ENCODE assay signal across 10 cellular contexts in the genomic region with DNA sequence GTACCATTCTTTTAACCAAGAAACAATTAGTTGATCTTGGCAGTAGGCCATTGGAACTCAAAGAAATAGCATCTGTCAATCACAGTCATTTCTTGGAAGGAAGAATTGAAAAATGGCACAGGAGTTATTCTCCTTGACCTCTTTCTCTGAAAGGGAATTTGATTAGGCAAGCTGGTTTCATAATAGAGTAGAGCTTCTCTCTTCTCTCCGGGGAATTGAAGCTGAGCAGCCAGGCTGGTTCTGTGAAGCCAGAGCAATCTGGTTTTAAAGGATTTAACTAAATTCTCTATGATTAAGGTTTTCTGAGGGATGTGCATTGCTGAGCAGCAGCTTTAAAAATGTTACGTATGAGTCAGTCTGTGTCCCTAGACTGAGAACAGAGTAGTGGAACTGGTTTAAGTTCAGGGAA.
DNase-seq lines count a peak whose midpoint lies in the region; ATAC-seq and TF ChIP-seq lines count a peak whose summit lies in the region.
"Had no signal": no experiment of that assay in that cellular context is flagged by ENCODE, and none has a peak within 500 bp of the region (broad histone marks: within the 10 kb centered on the region; RNA-seq: fewer than 3 reads in every experiment).

No MANE protein-coding gene starts in this region.

- H3K27ac ChIP-seq in neuronal stem cell (replicated peaks; ENCODE audit: low read length): peak overlapping the region; percentile 26

- no peak overlapping the region for H3K14ac ChIP-seq in neuronal stem cell (ENCODE audit: low read length)

- ATAC-seq in GM21619 (IDR thresholded peaks at IDR 0.05; ENCODE audit: unreplicated experiment): no peak

- H3K4me1 ChIP-seq in neuronal stem cell (ENCODE audit: control insufficient read depth in 2 of 2, insufficient read depth in 1 of 2, low read depth in 1 of 2, low read length in 2 of 2): peaks cover 5 to 31% of the 10 kb centered on the region in 2 donors

- H3K27ac Mint-ChIP-seq in type B pancreatic cell: no peak overlapping the region

- H4K91ac ChIP-seq in neuronal stem cell (ENCODE audit: low read depth, low read length, poor library complexity): no peak overlapping the region

- H3K9me3 ChIP-seq in neuronal stem cell (replicated peaks in 1 of 2; ENCODE audit: control insufficient read depth in 2 of 2, insufficient read depth in 1 of 2, low read depth in 1 of 2, low read length in 2 of 2): peaks cover 0 to 1% of the 10 kb centered on the region in 2 donors

- H3K4ac ChIP-seq in neuronal stem cell (ENCODE audit: low read length): no peak overlapping the region

- H3K23ac ChIP-seq in neuronal stem cell (ENCODE audit: low read depth, low read length, poor library complexity): no peak overlapping the region

- H3K27me3 ChIP-seq in neuronal stem cell (ENCODE audit: control insufficient read depth in 3 of 3, insufficient read depth in 3 of 3, low read depth in 1 of 3, low read length in 3 of 3): no peaks in the 10 kb centered on the region

- H3K4me1 Mint-ChIP-seq in type B pancreatic cell (ENCODE audit: unreplicated experiment): peaks cover 9% of the 10 kb centered on the region

- no peak overlapping the region for H3K9ac ChIP-seq in neuronal stem cell (ENCODE audit: low read depth, low read length, poor library complexity)

- H3K4me3 ChIP-seq in epithelial cell of proximal tubule (ENCODE audit: low read depth, low read length) (no peak overlapping the region), neuronal stem cell (ENCODE audit: low read length in 2 of 2) (no peak overlapping the region)

- peaks cover 7% of the 10 kb centered on the region for H3K27me3 Mint-ChIP-seq in type B pancreatic cell

- H3K4me3 Mint-ChIP-seq in type B pancreatic cell: no peak overlapping the region

- H4K8ac ChIP-seq in neuronal stem cell (ENCODE audit: low read depth, low read length): no peak overlapping the region

- no CpG with 5 or more reads among the region's 2 CpGs for WGBS in neuronal stem cell (ENCODE audit: extremely low coverage in 2 of 2, insufficient read length in 2 of 2, insufficient replicate concordance in 1 of 2), 2 donors

- no peaks in the 10 kb centered on the region for H3K9me3 Mint-ChIP-seq in type B pancreatic cell

- no peak overlapping the region for H2AFZ ChIP-seq in neuronal stem cell (ENCODE audit: low read length)

- TF ChIP-seq CTCF in epithelial cell of proximal tubule (conservative IDR thresholded peaks at IDR 0.05; ENCODE audit: low read depth, low read length) (no peak), type B pancreatic cell (conservative IDR thresholded peaks at IDR 0.05) (no peak)

- H3K36me3 Mint-ChIP-seq in type B pancreatic cell: peaks cover 3% of the 10 kb centered on the region

- H3K79me1 ChIP-seq in neuronal stem cell (ENCODE audit: low read depth, low read length): peaks cover under 1% of the 10 kb centered on the region

- DNase-seq in EH (ENCODE audit: low read depth) (peak; percentile 28), NCI-H69 (lab: John Stamatoyannopoulos, UW) (peak; percentile 35), epithelial cell of proximal tubule (ENCODE audit: low read depth) (peak; percentile 52), neuronal stem cell (ENCODE audit: low spot score) (no peak), type B pancreatic cell (ENCODE audit: extremely low spot score, unreplicated experiment) (no peak), H4 (ENCODE audit: low spot score) (no peak), NCI-H2081 (lab: John Stamatoyannopoulos, UW) (no peak)
- DNase-seq: activated CD8-positive, alpha-beta memory T cell treated with anti-CD3 and anti-CD28 coated beads for 24 hours; Karpas-422 had no signal

- peaks cover 0 to 3% of the 10 kb centered on the region in 2 donors for H3K36me3 ChIP-seq in neuronal stem cell (replicated peaks in 1 of 2; ENCODE audit: control insufficient read depth in 2 of 2, insufficient read depth in 2 of 2, low read length in 2 of 2)

- H2BK15ac ChIP-seq in neuronal stem cell (ENCODE audit: low read length): no peak overlapping the region

- no peak overlapping the region for H2BK12ac ChIP-seq in neuronal stem cell (ENCODE audit: low read length)

- H3K18ac ChIP-seq in neuronal stem cell (ENCODE audit: low read length): no peak overlapping the region

- H2BK5ac ChIP-seq in neuronal stem cell (ENCODE audit: low read length): no peak overlapping the region

- H2BK120ac ChIP-seq in neuronal stem cell (ENCODE audit: low read depth, low read length): no peak overlapping the region

- H2AK5ac ChIP-seq in neuronal stem cell (ENCODE audit: low read depth, low read length): no peak overlapping the region

- H3K4me2 ChIP-seq in neuronal stem cell (ENCODE audit: insufficient read depth, low read length, poor library complexity, severe bottlenecking): no peak overlapping the region

Comparison
In these comparisons a context has a peak if more than half of its experiments do, and no peak if none do; other contexts are left out.
1. DNase-seq: peak in EH (single experiment), NCI-H69 (single experiment) and epithelial cell of proximal tubule (single experiment); none in neuronal stem cell (single experiment), type B pancreatic cell (single experiment), H4 (single experiment) and NCI-H2081 (0 of 2).